Comparison of ENCODE assay signal across 30 cellular contexts in genomic region chr2:157741819-157742484, GRCh38.
A peak's percentile ranks its signal among the peaks of the same experiment; 100 is the strongest.
DNase-seq lines count a peak whose midpoint lies in the region; ATAC-seq and TF ChIP-seq lines count a peak whose summit lies in the region.
"Had no signal": no experiment of that assay in that cellular context is flagged by ENCODE, and none has a peak within 500 bp of the region (broad histone marks: within the 10 kb centered on the region; RNA-seq: fewer than 3 reads in every experiment).

No MANE protein-coding gene starts in this region.

- in situ Hi-C loops in gastrocnemius medialis (cut with MboI; ENCODE audit: low sequenced_read_pairs in 4 of 4): no loop called here

- CTCF ChIA-PET in activated CD8-positive, alpha-beta memory T cell treated with anti-CD3 and anti-CD28 coated beads, Interleukin-2, amount 10 ng/mL, durations not matched to agents 7 days and 5 days (lab: Charles Lee): no interaction called here

- TF ChIP-seq POLR2A in gastrocnemius medialis (IDR thresholded peaks at IDR 0.05): no peak

- H3K36me3 Mint-ChIP-seq in activated T-cell treated with anti-CD3 and anti-CD28 coated beads, Interleukin-2, amount 50 U/mL, for 72 hours (ENCODE audit: insufficient read depth in 2 of 2): peaks cover 5 to 19% of the 10 kb centered on the region in 2 donors
- H3K36me3 Mint-ChIP-seq in activated T-cell treated with anti-CD3 and anti-CD28 coated beads, Interleukin-2, amount 50 U/mL, for 24 hours (ENCODE audit: low read depth): peaks cover 65% of the 10 kb centered on the region
- H3K36me3 Mint-ChIP-seq in CD4-positive, CD25-positive, alpha-beta regulatory T cell: peaks cover 44% of the 10 kb centered on the region
- peaks cover 3% of the 10 kb centered on the region for H3K36me3 Mint-ChIP-seq in central memory CD8-positive, alpha-beta T cell (ENCODE audit: insufficient read depth)
- H3K36me3 Mint-ChIP-seq in activated CD8-positive, alpha-beta memory T cell treated with anti-CD3 and anti-CD28 coated beads, Interleukin-2, amount 10 ng/mL, durations not matched to agents 7 days and 5 days: peaks cover 37% of the 10 kb centered on the region

- H3K4me1 Mint-ChIP-seq in activated T-cell treated with anti-CD3 and anti-CD28 coated beads, Interleukin-2, amount 50 U/mL, for 72 hours (ENCODE audit: low read depth): peaks cover 33% of the 10 kb centered on the region
- H3K4me1 Mint-ChIP-seq in activated T-cell treated with anti-CD3 and anti-CD28 coated beads, Interleukin-2, amount 50 U/mL, for 24 hours (ENCODE audit: low read depth): peaks cover 24% of the 10 kb centered on the region
- peaks cover 7 to 19% (median 11%) of the 10 kb centered on the region in 4 donors for H3K4me1 Mint-ChIP-seq in CD4-positive, CD25-positive, alpha-beta regulatory T cell
- H3K4me1 Mint-ChIP-seq in central memory CD8-positive, alpha-beta T cell: no peaks in the 10 kb centered on the region
- H3K4me1 Mint-ChIP-seq in activated CD8-positive, alpha-beta memory T cell treated with anti-CD3 and anti-CD28 coated beads, Interleukin-2, amount 10 ng/mL, durations not matched to agents 7 days and 5 days: peaks cover 33% of the 10 kb centered on the region

- H3K36me3 ChIP-seq in CD4-positive, CD25-positive, alpha-beta regulatory T cell (ENCODE audit: control insufficient read depth, insufficient read depth, low read length): peaks cover 33% of the 10 kb centered on the region
- peaks cover 0 to 17% of the 10 kb centered on the region in 2 donors for H3K36me3 ChIP-seq in gastrocnemius medialis

- H3K27me3 Mint-ChIP-seq in activated T-cell treated with anti-CD3 and anti-CD28 coated beads, Interleukin-2, amount 50 U/mL, for 72 hours (ENCODE audit: low read depth): no peaks in the 10 kb centered on the region
- no peaks in the 10 kb centered on the region for H3K27me3 Mint-ChIP-seq in activated T-cell treated with anti-CD3 and anti-CD28 coated beads, Interleukin-2, amount 50 U/mL, for 24 hours
- no peaks in the 10 kb centered on the region for H3K27me3 Mint-ChIP-seq in CD4-positive, CD25-positive, alpha-beta regulatory T cell
- no peaks in the 10 kb centered on the region for H3K27me3 Mint-ChIP-seq in central memory CD8-positive, alpha-beta T cell
- no peaks in the 10 kb centered on the region for H3K27me3 Mint-ChIP-seq in activated CD8-positive, alpha-beta memory T cell treated with anti-CD3 and anti-CD28 coated beads, Interleukin-2, amount 10 ng/mL, durations not matched to agents 7 days and 5 days
- H3K27me3 Mint-ChIP-seq: naive thymus-derived CD8-positive, alpha-beta T cell had no signal

- H3K27me3 ChIP-seq in CD4-positive, CD25-positive, alpha-beta regulatory T cell (ENCODE audit: control insufficient read depth, insufficient read depth, low read length): no peaks in the 10 kb centered on the region
- no peaks in the 10 kb centered on the region for H3K27me3 ChIP-seq in gastrocnemius medialis
- H3K27me3 ChIP-seq: adrenal gland, body of pancreas, dorsolateral prefrontal cortex, heart right ventricle, MG63, testis had no signal

- no peak overlapping the region for H3K27ac ChIP-seq in CD4-positive, CD25-positive, alpha-beta regulatory T cell (ENCODE audit: insufficient read depth, low read length, poor library complexity, severe bottlenecking)
- peak overlapping the region; percentile 69 to 90 (median 78) for H3K27ac ChIP-seq in gastrocnemius medialis
- H3K27ac ChIP-seq: adrenal gland, body of pancreas, heart right ventricle, HL-60, KMS-11, testis had no signal

- no peak overlapping the region for H3K4me3 Mint-ChIP-seq in activated T-cell treated with anti-CD3 and anti-CD28 coated beads, Interleukin-2, amount 50 U/mL, for 72 hours
- no peak overlapping the region for H3K4me3 Mint-ChIP-seq in activated T-cell treated with anti-CD3 and anti-CD28 coated beads, Interleukin-2, amount 50 U/mL, for 24 hours
- no peak overlapping the region for H3K4me3 Mint-ChIP-seq in CD4-positive, CD25-positive, alpha-beta regulatory T cell
- H3K4me3 Mint-ChIP-seq in central memory CD8-positive, alpha-beta T cell: no peak overlapping the region
- H3K4me3 Mint-ChIP-seq in activated CD8-positive, alpha-beta memory T cell treated with anti-CD3 and anti-CD28 coated beads, Interleukin-2, amount 10 ng/mL, durations not matched to agents 7 days and 5 days: no peak overlapping the region
- H3K4me3 Mint-ChIP-seq: activated CD8-positive, alpha-beta T cell treated with anti-CD3 and anti-CD28 coated beads, Interleukin-2, amount 10 ng/mL, durations not matched to agents 7 days and 5 days; CD8-positive, alpha-beta T cell; naive thymus-derived CD8-positive, alpha-beta T cell had no signal

- peak overlapping the region; percentile 55 for H3K27ac Mint-ChIP-seq in activated T-cell treated with anti-CD3 and anti-CD28 coated beads, Interleukin-2, amount 50 U/mL, for 72 hours
- no peak overlapping the region for H3K27ac Mint-ChIP-seq in activated T-cell treated with anti-CD3 and anti-CD28 coated beads, Interleukin-2, amount 50 U/mL, for 24 hours
- H3K27ac Mint-ChIP-seq in CD4-positive, CD25-positive, alpha-beta regulatory T cell: peak overlapping the region in 2 of 3 donors; percentile 6 to 82
- peak overlapping the region; percentile 53 for H3K27ac Mint-ChIP-seq in central memory CD8-positive, alpha-beta T cell (ENCODE audit: low read depth)
- H3K27ac Mint-ChIP-seq in activated CD8-positive, alpha-beta memory T cell treated with anti-CD3 and anti-CD28 coated beads, Interleukin-2, amount 10 ng/mL, durations not matched to agents 7 days and 5 days: no peak overlapping the region
- H3K27ac Mint-ChIP-seq: CD8-positive, alpha-beta T cell had no signal

- no peak for TF ChIP-seq CTCF in gastrocnemius medialis (IDR thresholded peaks at IDR 0.05 in 4 of 5, conservative IDR thresholded peaks at IDR 0.05 in 1 of 5)

- no peaks in the 10 kb centered on the region for H3K4me1 ChIP-seq in CD4-positive, CD25-positive, alpha-beta regulatory T cell (ENCODE audit: control insufficient read depth, insufficient read depth, low read length, poor library complexity, severe bottlenecking)
- peaks cover 6 to 49% of the 10 kb centered on the region in 2 donors for H3K4me1 ChIP-seq in gastrocnemius medialis
- H3K4me1 ChIP-seq: adrenal gland, body of pancreas, testis had no signal

- ATAC-seq in activated T-cell treated with anti-CD3 and anti-CD28 coated beads, Interleukin-2, amount 50 U/mL, for 72 hours (replicated peaks in 1 of 2): no peak
- no peak for ATAC-seq in CD4-positive, CD25-positive, alpha-beta regulatory T cell (ENCODE audit: low read depth in 2 of 2)
- no peak for ATAC-seq in central memory CD8-positive, alpha-beta T cell (replicated peaks; ENCODE audit: extremely low read depth, poor library complexity, severe bottlenecking)
- peak; percentile 89 to 94 for ATAC-seq in gastrocnemius medialis
- ATAC-seq in activated CD8-positive, alpha-beta memory T cell treated with anti-CD3 and anti-CD28 coated beads, Interleukin-2, amount 10 ng/mL, durations not matched to agents 7 days and 5 days: no peak
- ATAC-seq: activated CD4-positive, CD25-positive, alpha-beta regulatory T cell treated with anti-CD3 and anti-CD28 coated beads, Interleukin-2, amount 50 U/mL, for 24 hours; body of pancreas; CD8-positive, alpha-beta T cell; naive thymus-derived CD8-positive, alpha-beta T cell; Panc1 had no signal

- DNase-seq in activated T-cell treated with anti-CD3 and anti-CD28 coated beads, Interleukin-2, amount 50 U/mL, for 72 hours: no peak
- no peak for DNase-seq in activated T-cell treated with anti-CD3 and anti-CD28 coated beads, Interleukin-2, amount 50 U/mL, for 24 hours
- no peak for DNase-seq in CD4-positive, CD25-positive, alpha-beta regulatory T cell
- DNase-seq in central memory CD8-positive, alpha-beta T cell (ENCODE audit: low spot score in 2 of 2): no peak
- peak; percentile 45 to 58 for DNase-seq in gastrocnemius medialis
- DNase-seq in NCI-H1417 treated with DMSO at 0.1 percent for 48 hours (lab: John Stamatoyannopoulos, UW): no peak
- no peak for DNase-seq in activated CD8-positive, alpha-beta memory T cell treated with anti-CD3 and anti-CD28 coated beads, Interleukin-2, amount 10 ng/mL, durations not matched to agents 7 days and 5 days
- DNase-seq: activated CD8-positive, alpha-beta T cell treated with anti-CD3 and anti-CD28 coated beads, Interleukin-2, amount 10 ng/mL, durations not matched to agents 7 days and 5 days; activated effector memory CD4-positive, alpha-beta T cell treated with Interleukin-2 at 50 U/mL for 16 hours; adrenal gland; AML-193; body of pancreas; foreskin melanocyte; HCEC 1CT; heart right ventricle; MG63; naive thymus-derived CD8-positive, alpha-beta T cell; NCI-H1105; NCI-H2029; NCI-H526 treated with DMSO at 0.1 percent for 48 hours; SHP77 treated with DMSO at 0.1 percent for 48 hours; stimulated activated naive CD4-positive, alpha-beta T cell; T-helper 2 cell; testis had no signal

- H3K9me3 Mint-ChIP-seq in activated T-cell treated with anti-CD3 and anti-CD28 coated beads, Interleukin-2, amount 50 U/mL, for 72 hours: no peaks in the 10 kb centered on the region
- H3K9me3 Mint-ChIP-seq in activated T-cell treated with anti-CD3 and anti-CD28 coated beads, Interleukin-2, amount 50 U/mL, for 24 hours: no peaks in the 10 kb centered on the region
- H3K9me3 Mint-ChIP-seq in CD4-positive, CD25-positive, alpha-beta regulatory T cell: no peaks in the 10 kb centered on the region
- no peaks in the 10 kb centered on the region for H3K9me3 Mint-ChIP-seq in central memory CD8-positive, alpha-beta T cell
- peaks cover 2% of the 10 kb centered on the region for H3K9me3 Mint-ChIP-seq in activated CD8-positive, alpha-beta memory T cell treated with anti-CD3 and anti-CD28 coated beads, Interleukin-2, amount 10 ng/mL, durations not matched to agents 7 days and 5 days (ENCODE audit: low read depth)
- H3K9me3 Mint-ChIP-seq: CD8-positive, alpha-beta T cell; naive thymus-derived CD8-positive, alpha-beta T cell had no signal

- no peak overlapping the region for H3K4me3 ChIP-seq in CD4-positive, CD25-positive, alpha-beta regulatory T cell (ENCODE audit: low read depth, low read length)
- H3K4me3 ChIP-seq in gastrocnemius medialis: peak overlapping the region in 3 of 4 donors; percentile 22 to 35 (median 27)
- H3K4me3 ChIP-seq: adrenal gland, body of pancreas, dorsolateral prefrontal cortex, heart right ventricle, MG63, testis had no signal

- intact Hi-C loops in gastrocnemius medialis (cut with DNase I; ENCODE audit: low total_unique reads): loop anchor here (5.0 to 10.0 kb wide), 2 partner anchors 115 to 247 kb away; partner anchors contain the start of gene ACVR1C

- H3K9me3 ChIP-seq in CD4-positive, CD25-positive, alpha-beta regulatory T cell (ENCODE audit: control insufficient read depth in 2 of 2, low read length in 2 of 2): no peaks in the 10 kb centered on the region
- H3K9me3 ChIP-seq in gastrocnemius medialis: no peaks in the 10 kb centered on the region
- H3K9me3 ChIP-seq: adrenal gland, body of pancreas, MG63, testis had no signal

Comparison
In these comparisons a context has a peak if more than half of its experiments do, and no peak if none do; other contexts are left out.
1. H3K27ac Mint-ChIP-seq: peak in activated T-cell treated with anti-CD3 and anti-CD28 coated beads, Interleukin-2, amount 50 U/mL, for 72 hours (single experiment), CD4-positive, CD25-positive, alpha-beta regulatory T cell (2 of 3) and central memory CD8-positive, alpha-beta T cell (single experiment); none in activated T-cell treated with anti-CD3 and anti-CD28 coated beads, Interleukin-2, amount 50 U/mL, for 24 hours (single experiment) and activated CD8-positive, alpha-beta memory T cell treated with anti-CD3 and anti-CD28 coated beads, Interleukin-2, amount 10 ng/mL, durations not matched to agents 7 days and 5 days (single experiment).
2. ATAC-seq: peak in gastrocnemius medialis (2 of 2); none in activated T-cell treated with anti-CD3 and anti-CD28 coated beads, Interleukin-2, amount 50 U/mL, for 72 hours (0 of 2), CD4-positive, CD25-positive, alpha-beta regulatory T cell (0 of 2), central memory CD8-positive, alpha-beta T cell (single experiment) and activated CD8-positive, alpha-beta memory T cell treated with anti-CD3 and anti-CD28 coated beads, Interleukin-2, amount 10 ng/mL, durations not matched to agents 7 days and 5 days (single experiment).
3. DNase-seq: peak in gastrocnemius medialis (2 of 2); none in activated T-cell treated with anti-CD3 and anti-CD28 coated beads, Interleukin-2, amount 50 U/mL, for 72 hours (0 of 2), activated T-cell treated with anti-CD3 and anti-CD28 coated beads, Interleukin-2, amount 50 U/mL, for 24 hours (single experiment), CD4-positive, CD25-positive, alpha-beta regulatory T cell (0 of 3), central memory CD8-positive, alpha-beta T cell (0 of 2), NCI-H1417 treated with DMSO at 0.1 percent for 48 hours (single experiment) and activated CD8-positive, alpha-beta memory T cell treated with anti-CD3 and anti-CD28 coated beads, Interleukin-2, amount 10 ng/mL, durations not matched to agents 7 days and 5 days (single experiment).